ENCODE assay signal across 23 cellular contexts in the genomic region with DNA sequence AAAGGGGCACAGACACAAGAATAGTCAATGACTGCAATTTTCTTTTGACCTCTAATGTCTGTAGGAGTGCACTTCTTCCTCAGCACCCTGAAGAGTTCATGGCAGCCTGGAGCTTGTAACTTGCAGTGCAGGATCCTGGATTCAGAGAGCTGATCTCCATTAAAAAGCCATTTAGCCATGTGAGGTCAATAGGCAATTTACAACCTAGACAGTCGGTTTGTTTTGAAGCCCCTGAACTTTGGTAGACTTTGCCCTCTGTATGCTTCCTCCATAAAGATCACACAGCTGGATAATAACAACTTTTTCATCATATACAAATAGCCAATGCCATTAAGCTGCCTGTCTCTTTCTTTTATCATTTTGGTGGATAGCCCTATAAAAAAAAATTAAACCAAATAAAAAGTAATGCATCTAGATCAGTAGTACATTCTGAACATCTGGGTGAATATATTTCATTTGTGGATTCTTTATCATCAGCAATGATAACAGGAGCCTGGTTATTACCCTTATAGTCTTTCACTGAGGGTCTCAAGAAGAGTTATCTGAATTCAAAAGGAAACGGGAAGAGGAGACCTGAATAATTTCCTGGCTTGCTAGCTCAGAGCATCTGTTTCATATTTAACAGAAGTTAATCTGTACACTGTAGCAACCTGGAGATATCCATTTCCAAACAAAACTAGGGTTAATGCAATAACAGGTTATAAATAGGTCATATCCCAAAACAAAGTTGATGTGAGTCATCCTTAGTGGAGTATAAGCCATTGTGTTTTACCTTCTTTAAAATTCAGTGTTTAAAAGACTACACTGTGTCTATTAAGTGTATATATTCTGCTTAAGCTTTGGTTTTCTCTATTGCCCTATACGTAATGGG.
A peak's percentile ranks its signal among the peaks of the same experiment; 100 is the strongest.
DNase-seq lines count a peak whose midpoint lies in the region; ATAC-seq and TF ChIP-seq lines count a peak whose summit lies in the region.
"Had no signal": no experiment of that assay in that cellular context is flagged by ENCODE, and none has a peak within 500 bp of the region (broad histone marks: within the 10 kb centered on the region; RNA-seq: fewer than 3 reads in every experiment).

No MANE protein-coding gene starts in this region.

- H3K27me3 ChIP-seq in mammary epithelial cell (ENCODE audit: insufficient read depth, low read length): no peaks in the 10 kb centered on the region
- H3K27me3 ChIP-seq: neural progenitor cell, tibial artery had no signal

- no peaks in the 10 kb centered on the region for H3K9me3 Mint-ChIP-seq in MCF 10A (ENCODE audit: unreplicated experiment)
- H3K9me3 Mint-ChIP-seq: activated naive CD4-positive, alpha-beta T cell treated with anti-CD3 and anti-CD28 coated beads, Interleukin-2, amount 50 U/mL, for 72 hours; HFFc6; memory B cell; neural progenitor cell; T-helper 1 cell treated with Interleukin-12 subunit alpha and Interleukin-12 subunit beta and Interleukin-4 antibody, amounts not matched to agents 30 μg/mL and 1 μg/mL, for 36 hours; WTC11 had no signal

- WGBS in mammary epithelial cell (ENCODE audit: low coverage, missing lambda C conversion rate): 100% methylated on average over 3 of the region's 3 CpGs

- no peak overlapping the region for H3K27ac ChIP-seq in mammary epithelial cell (ENCODE audit: insufficient read depth, low read depth, low read length)
- H3K27ac ChIP-seq: neural progenitor cell, tibial artery had no signal

- in situ Hi-C loops in mammary epithelial cell (cut with MboI; ENCODE audit: low sequenced_read_pairs in 2 of 2): no loop called here

- no peak overlapping the region for H2AFZ ChIP-seq in mammary epithelial cell (ENCODE audit: low read depth, low read length)
- H2AFZ ChIP-seq: neural progenitor cell had no signal

- dilution Hi-C loops in mammary epithelial cell (cut with HindIII; ENCODE audit: low sequenced_read_pairs): no loop called here

- H3K9me3 ChIP-seq in mammary epithelial cell (replicated peaks; ENCODE audit: insufficient read depth, low read length) (no peaks in the 10 kb centered on the region), T-helper 17 cell (ENCODE audit: control insufficient read depth, low read length, poor library complexity, severe bottlenecking) (no peaks in the 10 kb centered on the region)
- H3K9me3 ChIP-seq: tibial artery had no signal

- TF ChIP-seq CTCF in MCF 10A (IDR thresholded peaks at IDR 0.05; ENCODE audit: unreplicated experiment) (no peak), mammary epithelial cell (conservative IDR thresholded peaks at IDR 0.05 in 1 of 2, IDR thresholded peaks at IDR 0.05 in 1 of 2; ENCODE audit: extremely low read depth in 1 of 2, insufficient read depth in 1 of 2, low read depth in 1 of 2, low read length in 2 of 2) (no peak), choroid plexus epithelial cell (conservative IDR thresholded peaks at IDR 0.05; ENCODE audit: low read depth, low read length) (no peak)

- ATAC-seq in T-helper 17 cell: no peak
- ATAC-seq: activated naive CD4-positive, alpha-beta T cell treated with anti-CD3 and anti-CD28 coated beads, Interleukin-2, amount 50 U/mL, for 72 hours; stimulated activated naive B cell treated with anti-CD40 and anti-IgM and Interleukin-4, amounts not matched to agents 10 μg/mL and 1 μg/mL and 100 μg/mL, for 72 hours; WTC11 had no signal

- no peak overlapping the region for H3K4me3 Mint-ChIP-seq in MCF 10A (ENCODE audit: unreplicated experiment)
- H3K4me3 Mint-ChIP-seq in T-helper 17 cell: no peak overlapping the region
- H3K4me3 Mint-ChIP-seq: brain; HFFc6; memory B cell; neural progenitor cell; stimulated activated naive B cell treated with anti-CD40 and anti-IgM and Interleukin-4, amounts not matched to agents 10 μg/mL and 1 μg/mL and 100 μg/mL, for 72 hours; T-helper 1 cell treated with Interleukin-12 subunit alpha and Interleukin-12 subunit beta and Interleukin-4 antibody, amounts not matched to agents 30 μg/mL and 1 μg/mL, for 36 hours; WTC11 had no signal

- H3K79me2 ChIP-seq in mammary epithelial cell (ENCODE audit: insufficient read depth, low read length): no peaks in the 10 kb centered on the region

- H3K27me3 Mint-ChIP-seq in MCF 10A (ENCODE audit: insufficient read depth, unreplicated experiment) (no peaks in the 10 kb centered on the region), T-helper 17 cell (peaks cover 45% of the 10 kb centered on the region)
- H3K27me3 Mint-ChIP-seq: brain had no signal

- no peak overlapping the region for H3K4me2 ChIP-seq in mammary epithelial cell (ENCODE audit: insufficient read depth, low read depth, low read length)
- H3K4me2 ChIP-seq: neural progenitor cell had no signal

- H3K4me1 ChIP-seq in mammary epithelial cell (ENCODE audit: insufficient read depth, low read length): peaks cover 12% of the 10 kb centered on the region
- H3K4me1 ChIP-seq: neural progenitor cell, tibial artery had no signal

- POLR2A ChIA-PET in MCF 10A (lab: Yijun Ruan, JAX): interaction anchor here (0.5 to 1.0 kb wide), 2 partner anchors 187 to 1618 kb away, joined by 3 read pairs; no protein-coding TSS in a partner anchor

- intact Hi-C loops in MCF 10A (cut with micrococcal nuclease) (no loop called here), mammary epithelial cell (cut with micrococcal nuclease) (no loop called here)

- H3K9ac ChIP-seq in mammary epithelial cell (ENCODE audit: insufficient read depth, low read length): no peak overlapping the region
- H3K9ac ChIP-seq: neural progenitor cell had no signal

- no peaks in the 10 kb centered on the region for H3K36me3 ChIP-seq in mammary epithelial cell (ENCODE audit: insufficient read depth, low read length)
- H3K36me3 ChIP-seq: neural progenitor cell, tibial artery had no signal

- DNase-seq in MCF 10A (ENCODE audit: unreplicated experiment): peak; percentile 36
- DNase-seq in mammary epithelial cell: no peak
- peak; percentile 42 for DNase-seq in choroid plexus epithelial cell (ENCODE audit: low read depth)
- peak; percentile 34 for DNase-seq in iris pigment epithelial cell (ENCODE audit: low read depth)
- DNase-seq in NCI-H345 treated with DMSO at 0.1 percent for 48 hours (lab: John Stamatoyannopoulos, UW; ENCODE audit: unreplicated experiment): no peak
- DNase-seq in COLO829 (ENCODE audit: low spot score): no peak
- DNase-seq in T-helper 17 cell: no peak
- no peak for DNase-seq in HuH-7.5 (ENCODE audit: low spot score)
- DNase-seq: activated T-cell treated with anti-CD3 and anti-CD28 coated beads, Interleukin-2, amount 50 U/mL, for 48 hours; C1 segment of cervical spinal cord; cortex of kidney; HFFc6; islet precursor cell; NCI-H1417; retina; stimulated activated naive B cell treated with anti-CD40 and anti-IgM and Interleukin-4, amounts not matched to agents 10 μg/mL and 1 μg/mL and 100 μg/mL, for 72 hours; tibial artery had no signal

- no peak overlapping the region for H3K27ac Mint-ChIP-seq in MCF 10A (ENCODE audit: low read depth, unreplicated experiment)
- no peak overlapping the region for H3K27ac Mint-ChIP-seq in T-helper 17 cell
- H3K27ac Mint-ChIP-seq: activated naive CD4-positive, alpha-beta T cell treated with anti-CD3 and anti-CD28 coated beads, Interleukin-2, amount 50 U/mL, for 72 hours; HFFc6; memory B cell; neural progenitor cell; stimulated activated naive B cell treated with anti-CD40 and anti-IgM and Interleukin-4, amounts not matched to agents 10 μg/mL and 1 μg/mL and 100 μg/mL, for 72 hours; T-helper 1 cell treated with Interleukin-12 subunit alpha and Interleukin-12 subunit beta and Interleukin-4 antibody, amounts not matched to agents 30 μg/mL and 1 μg/mL, for 36 hours; WTC11 had no signal

- CTCF ChIA-PET in MCF 10A (lab: Yijun Ruan, JAX): interaction anchor here (1.1 to 2.6 kb wide), 2 partner anchors 8 to 26 kb away, joined by 3 to 13 read pairs; no protein-coding TSS in a partner anchor
- CTCF ChIA-PET in mammary epithelial cell (lab: Charles Lee; ENCODE audit: low non-redundant PET): no interaction called here

- H3K4me3 ChIP-seq in mammary epithelial cell (replicated peaks in 1 of 3; ENCODE audit: insufficient read depth in 1 of 3, low read depth in 2 of 3, low read length in 3 of 3): no peak overlapping the region
- no peak overlapping the region for H3K4me3 ChIP-seq in choroid plexus epithelial cell (ENCODE audit: low read depth, low read length)
- H3K4me3 ChIP-seq: neural progenitor cell, tibial artery had no signal

- BruUV-seq in MCF 10A (replicated peaks; lab: Mats Ljungman, UMichigan) (no TSS peak), mammary epithelial cell (replicated peaks; lab: Mats Ljungman, UMichigan) (no TSS peak)

- H4K20me1 ChIP-seq in mammary epithelial cell (ENCODE audit: insufficient read depth, low read length): no peaks in the 10 kb centered on the region

- H3K36me3 Mint-ChIP-seq in MCF 10A (ENCODE audit: insufficient read depth, unreplicated experiment) (no peaks in the 10 kb centered on the region), T-helper 17 cell (ENCODE audit: low read depth) (no peaks in the 10 kb centered on the region)
- H3K36me3 Mint-ChIP-seq: activated naive CD4-positive, alpha-beta T cell treated with anti-CD3 and anti-CD28 coated beads, Interleukin-2, amount 50 U/mL, for 72 hours; brain; memory B cell; neural progenitor cell; stimulated activated naive B cell treated with anti-CD40 and anti-IgM and Interleukin-4, amounts not matched to agents 10 μg/mL and 1 μg/mL and 100 μg/mL, for 72 hours; WTC11 had no signal

- H3K4me1 Mint-ChIP-seq in MCF 10A (ENCODE audit: insufficient read depth, unreplicated experiment) (peaks cover 7% of the 10 kb centered on the region), T-helper 17 cell (no peaks in the 10 kb centered on the region)
- H3K4me1 Mint-ChIP-seq: memory B cell; stimulated activated naive B cell treated with anti-CD40 and anti-IgM and Interleukin-4, amounts not matched to agents 10 μg/mL and 1 μg/mL and 100 μg/mL, for 72 hours had no signal

Comparison
In these comparisons a context has a peak if more than half of its experiments do, and no peak if none do; other contexts are left out.
1. DNase-seq: peak in MCF 10A (single experiment), choroid plexus epithelial cell (single experiment) and iris pigment epithelial cell (single experiment); none in mammary epithelial cell (single experiment), NCI-H345 treated with DMSO at 0.1 percent for 48 hours (single experiment), COLO829 (single experiment), T-helper 17 cell (0 of 3) and HuH-7.5 (single experiment).